Comparison of ENCODE assay signal across 15 cellular contexts in genomic region chr5:129400395-129400983, GRCh38. TPM values are rescaled to one million over a fixed set of nuclear protein-coding genes. Genes with fewer than 3 reads are reported as not detected.
DNase-seq lines count a peak whose midpoint lies in the region; ATAC-seq and TF ChIP-seq lines count a peak whose summit lies in the region.
"Had no signal": no experiment of that assay in that cellular context is flagged by ENCODE, and none has a peak within 500 bp of the region (broad histone marks: within the 10 kb centered on the region; RNA-seq: fewer than 3 reads in every experiment).

No MANE protein-coding gene starts in this region.

- H3K23ac ChIP-seq in mesenchymal stem cell (ENCODE audit: low read length in 2 of 2), result no peak overlapping the region

- H3K4me1 Mint-ChIP-seq in Calu3 (ENCODE audit: low read depth, unreplicated experiment), result no peaks in the 10 kb centered on the region
- H3K4me1 Mint-ChIP-seq: activated CD4-positive, alpha-beta T cell treated with anti-CD3 and anti-CD28 coated beads for 36 hours had no signal

- H3K27me3 Mint-ChIP-seq in Calu3 (ENCODE audit: unreplicated experiment), result no peaks in the 10 kb centered on the region
- H3K27me3 Mint-ChIP-seq: activated CD4-positive, alpha-beta T cell treated with anti-CD3 and anti-CD28 coated beads for 36 hours had no signal

- no peak overlapping the region for H2BK120ac ChIP-seq in mesenchymal stem cell (ENCODE audit: low read depth, low read length)

- no peaks in the 10 kb centered on the region for H3K36me3 ChIP-seq in mesenchymal stem cell (ENCODE audit: control insufficient read depth in 1 of 2, insufficient read depth in 2 of 2, low read depth in 1 of 2, low read length in 2 of 2)
- H3K36me3 ChIP-seq: stomach had no signal

- TF ChIP-seq RAD21 in Ishikawa (IDR thresholded peaks at IDR 0.05; ENCODE audit: low read depth), result 0 out of 2 replicates have a peak, but pooled peaks have one; percentile 9

- no peaks in the 10 kb centered on the region for H3K27me3 ChIP-seq in mesenchymal stem cell (ENCODE audit: control insufficient read depth in 1 of 2, insufficient read depth in 1 of 2, low read length in 2 of 2)
- H3K27me3 ChIP-seq: stomach had no signal

- no peak overlapping the region for H3K4ac ChIP-seq in mesenchymal stem cell (ENCODE audit: low read depth in 1 of 2, low read length in 2 of 2)

- H2AK5ac ChIP-seq in mesenchymal stem cell (ENCODE audit: low read length, severe bottlenecking), result no peak overlapping the region

- TF ChIP-seq CTCF in Calu3 (IDR thresholded peaks at IDR 0.05; ENCODE audit: unreplicated experiment) (peak; percentile 43), astrocyte of the cerebellum (IDR thresholded peaks at IDR 0.05; ENCODE audit: low read depth, low read length, missing control alignments) (peak; percentile 21)

- H2AFZ ChIP-seq in mesenchymal stem cell (ENCODE audit: low read depth, low read length), result no peak overlapping the region

- 85% methylated on average over 5 of the region's 5 CpGs for WGBS in mesenchymal stem cell

- no peak overlapping the region for H3K4me2 ChIP-seq in mesenchymal stem cell (ENCODE audit: low read length, poor library complexity, severe bottlenecking)

- no peaks in the 10 kb centered on the region for H3K9me3 ChIP-seq in mesenchymal stem cell (ENCODE audit: control insufficient read depth, low read length)
- H3K9me3 ChIP-seq: mucosa of descending colon, stomach had no signal

- H3K79me1 ChIP-seq in mesenchymal stem cell (replicated peaks; ENCODE audit: low read length, poor library complexity, severe bottlenecking), result no peaks in the 10 kb centered on the region

- H4K8ac ChIP-seq in mesenchymal stem cell (ENCODE audit: low read length), result no peak overlapping the region

- CTCF ChIA-PET in Calu3 (lab: Charles Lee), result interaction anchor here (1.3 kb wide), 1 partner anchor 371 kb away, joined by 3 read pairs; no protein-coding TSS in a partner anchor

- ATAC-seq in HG03378 (IDR thresholded peaks at IDR 0.05; ENCODE audit: unreplicated experiment) (no peak), HG03565 (IDR thresholded peaks at IDR 0.05; ENCODE audit: unreplicated experiment) (no peak)
- ATAC-seq: activated CD4-positive, alpha-beta T cell treated with anti-CD3 and anti-CD28 coated beads for 36 hours; K562; mucosa of descending colon had no signal

- H4K91ac ChIP-seq in mesenchymal stem cell (ENCODE audit: low read length), result no peak overlapping the region

- H2BK15ac ChIP-seq in mesenchymal stem cell (ENCODE audit: low read depth, poor library complexity, severe bottlenecking), result no peak overlapping the region

- no peak overlapping the region for H3K14ac ChIP-seq in mesenchymal stem cell (ENCODE audit: low read length in 2 of 2)

- H3K9me3 Mint-ChIP-seq in Calu3 (ENCODE audit: low read depth, unreplicated experiment), result peaks cover 4% of the 10 kb centered on the region

- H3K9ac ChIP-seq in mesenchymal stem cell (ENCODE audit: low read length), result peak overlapping the region; percentile 79

- no peaks in the 10 kb centered on the region for H3K4me1 ChIP-seq in mesenchymal stem cell (ENCODE audit: control insufficient read depth, insufficient read depth, low read depth, low read length)
- H3K4me1 ChIP-seq: stomach had no signal

- no peak overlapping the region for H2BK12ac ChIP-seq in mesenchymal stem cell (ENCODE audit: low read length in 2 of 2)

- no peak overlapping the region for H3K27ac Mint-ChIP-seq in Calu3 (ENCODE audit: unreplicated experiment)
- H3K27ac Mint-ChIP-seq: activated CD4-positive, alpha-beta T cell treated with anti-CD3 and anti-CD28 coated beads for 36 hours had no signal

- no peak for TF ChIP-seq EP300 in Ishikawa (IDR thresholded peaks at IDR 0.05; ENCODE audit: borderline replicate concordance)

- H2BK5ac ChIP-seq in mesenchymal stem cell (ENCODE audit: low read depth, low read length, poor library complexity, severe bottlenecking), result no peak overlapping the region

- in situ Hi-C loops in astrocyte of the cerebellum (cut with HindIII; ENCODE audit: low sequenced_read_pairs), result no loop called here

- H3K18ac ChIP-seq in mesenchymal stem cell (ENCODE audit: low read depth in 1 of 2, low read length in 2 of 2), result no peak overlapping the region

- peak overlapping the region; percentile 16 for H3K4me3 Mint-ChIP-seq in Calu3 (ENCODE audit: low read depth, unreplicated experiment)
- H3K4me3 Mint-ChIP-seq: activated CD4-positive, alpha-beta T cell treated with anti-CD3 and anti-CD28 coated beads for 36 hours had no signal

- no peak overlapping the region for H3K27ac ChIP-seq in mesenchymal stem cell (ENCODE audit: low read length, poor library complexity, severe bottlenecking)
- H3K27ac ChIP-seq: stomach had no signal

- H3K36me3 Mint-ChIP-seq in Calu3 (ENCODE audit: insufficient read depth, unreplicated experiment), result no peaks in the 10 kb centered on the region

- DNase-seq in Calu3 (no peak), astrocyte of the cerebellum (ENCODE audit: low read depth) (no peak), mesenchymal stem cell (no peak), HUDEP-2 (lab: John Stamatoyannopoulos, UW; ENCODE audit: unreplicated experiment in 76 of 76) (no peak), SK-N-DZ (ENCODE audit: low spot score) (no peak)
- DNase-seq: activated CD4-positive, alpha-beta T cell treated with anti-CD3 and anti-CD28 coated beads for 36 hours; foreskin melanocyte; GDM1; mucosa of descending colon; stimulated activated CD4-positive, alpha-beta T cell treated with anti-CD3 and anti-CD28 coated beads, Interleukin-15, amount 100 ng/mL, for 24 hours; stomach had no signal

- BruUV-seq in Calu3 (replicated peaks; lab: Mats Ljungman, UMichigan), result no TSS peak

- intact Hi-C loops in Calu3 (cut with micrococcal nuclease; ENCODE audit: unreplicated experiment), result loop anchor here (1.0 kb wide), 1 partner anchor 368 kb away; no protein-coding TSS in a partner anchor

- H3K4me3 ChIP-seq in astrocyte of the cerebellum (ENCODE audit: low read depth, low read length), result no peak overlapping the region
- H3K4me3 ChIP-seq in mesenchymal stem cell (ENCODE audit: insufficient read depth in 1 of 2, low read depth in 1 of 2, low read length in 2 of 2), result no peak overlapping the region
- H3K4me3 ChIP-seq: K562, mucosa of descending colon, stomach had no signal

TF ChIP-seq in Ishikawa, 13 proteins besides CTCF, POLR2A, EP300 and RAD21:
- TF ChIP-seq, protein P1, sequence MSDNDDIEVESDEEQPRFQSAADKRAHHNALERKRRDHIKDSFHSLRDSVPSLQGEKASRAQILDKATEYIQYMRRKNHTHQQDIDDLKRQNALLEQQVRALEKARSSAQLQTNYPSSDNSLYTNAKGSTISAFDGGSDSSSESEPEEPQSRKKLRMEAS (IDR thresholded peaks at IDR 0.05), result no peak
- TF ChIP-seq YY1 (IDR thresholded peaks at IDR 0.05; ENCODE audit: low read depth) (no peak), NFIC (IDR thresholded peaks at IDR 0.05) (no peak), FOXM1 (IDR thresholded peaks at IDR 0.05; ENCODE audit: borderline replicate concordance, low read depth) (no peak), CEBPB (IDR thresholded peaks at IDR 0.05) (no peak), TCF12 (IDR thresholded peaks at IDR 0.05; ENCODE audit: low read depth) (no peak), CREB1 (IDR thresholded peaks at IDR 0.05; ENCODE audit: low read depth) (no peak), TAF1 (IDR thresholded peaks at IDR 0.05; ENCODE audit: low read depth) (no peak), TEAD4 (IDR thresholded peaks at IDR 0.05) (no peak), EGR1 (IDR thresholded peaks at IDR 0.05) (no peak), USF1 (IDR thresholded peaks at IDR 0.05) (no peak), ZBTB7A (IDR thresholded peaks at IDR 0.05; ENCODE audit: low read depth) (no peak)
- TF ChIP-seq, protein P2, sequence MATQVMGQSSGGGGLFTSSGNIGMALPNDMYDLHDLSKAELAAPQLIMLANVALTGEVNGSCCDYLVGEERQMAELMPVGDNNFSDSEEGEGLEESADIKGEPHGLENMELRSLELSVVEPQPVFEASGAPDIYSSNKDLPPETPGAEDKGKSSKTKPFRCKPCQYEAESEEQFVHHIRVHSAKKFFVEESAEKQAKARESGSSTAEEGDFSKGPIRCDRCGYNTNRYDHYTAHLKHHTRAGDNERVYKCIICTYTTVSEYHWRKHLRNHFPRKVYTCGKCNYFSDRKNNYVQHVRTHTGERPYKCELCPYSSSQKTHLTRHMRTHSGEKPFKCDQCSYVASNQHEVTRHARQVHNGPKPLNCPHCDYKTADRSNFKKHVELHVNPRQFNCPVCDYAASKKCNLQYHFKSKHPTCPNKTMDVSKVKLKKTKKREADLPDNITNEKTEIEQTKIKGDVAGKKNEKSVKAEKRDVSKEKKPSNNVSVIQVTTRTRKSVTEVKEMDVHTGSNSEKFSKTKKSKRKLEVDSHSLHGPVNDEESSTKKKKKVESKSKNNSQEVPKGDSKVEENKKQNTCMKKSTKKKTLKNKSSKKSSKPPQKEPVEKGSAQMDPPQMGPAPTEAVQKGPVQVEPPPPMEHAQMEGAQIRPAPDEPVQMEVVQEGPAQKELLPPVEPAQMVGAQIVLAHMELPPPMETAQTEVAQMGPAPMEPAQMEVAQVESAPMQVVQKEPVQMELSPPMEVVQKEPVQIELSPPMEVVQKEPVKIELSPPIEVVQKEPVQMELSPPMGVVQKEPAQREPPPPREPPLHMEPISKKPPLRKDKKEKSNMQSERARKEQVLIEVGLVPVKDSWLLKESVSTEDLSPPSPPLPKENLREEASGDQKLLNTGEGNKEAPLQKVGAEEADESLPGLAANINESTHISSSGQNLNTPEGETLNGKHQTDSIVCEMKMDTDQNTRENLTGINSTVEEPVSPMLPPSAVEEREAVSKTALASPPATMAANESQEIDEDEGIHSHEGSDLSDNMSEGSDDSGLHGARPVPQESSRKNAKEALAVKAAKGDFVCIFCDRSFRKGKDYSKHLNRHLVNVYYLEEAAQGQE (IDR thresholded peaks at IDR 0.05; ENCODE audit: low read depth), result no peak

RNA-seq across cellular contexts. Expression of gene ADAMTS19, which starts 59.6 kb away (rescaled TPM):
- 0.15 TPM in 1 of 2 replicates, not detected in the other for total RNA-seq in Calu3 (2022)
- polyA plus RNA-seq in mesenchymal stem cell (2013, experiment 1 of 2), result 16.9 TPM
- polyA plus RNA-seq in mesenchymal stem cell (2013, experiment 2 of 2), result 16.6 TPM
- 8.0 and 10.2 TPM in 2 replicates for polyA plus RNA-seq in SK-N-DZ (2014; cell fraction: cytosol; rRNA removed)
- polyA plus RNA-seq in SK-N-DZ (2014; cell fraction: nucleus; rRNA removed), result 6.7 and 19.9 TPM in 2 replicates
- total RNA-seq: activated CD4-positive, alpha-beta T cell treated with anti-CD3 and anti-CD28 coated beads for 36 hours; K562 had no signal
- polyA plus RNA-seq: K562 had no signal
